In genomic region chr2:221844966-221845365, GRCh38 we compare ENCODE assay signal across 23 cellular contexts.
"Had no signal": no experiment of that assay in that cellular context is flagged by ENCODE, and none has a peak within 500 bp of the region (broad histone marks: within the 10 kb centered on the region; RNA-seq: fewer than 3 reads in every experiment).

No MANE protein-coding gene starts in this region.

- DNase-seq: activated B cell treated with CpG ODN at 0.5 μM for 24 hours; activated CD4-positive, alpha-beta memory T cell treated with anti-CD3 and anti-CD28 coated beads for 36 hours; activated CD4-positive, alpha-beta T cell treated with anti-CD3 and anti-CD28 coated beads for 48 hours; activated naive CD4-positive, alpha-beta T cell treated with anti-CD3 and anti-CD28 coated beads for 36 hours; activated naive CD8-positive, alpha-beta T cell treated with anti-CD3 and anti-CD28 coated beads, Interleukin-2, amount 10 ng/mL, durations not matched to agents 7 days and 5 days; activated T-cell treated with anti-CD3 and anti-CD28 coated beads, Interleukin-2, amount 50 U/mL, for 48 hours; amygdala; cerebellar nuclear complex; endodermal cell; foreskin keratinocyte; pancreas; psoas muscle; stimulated activated CD4-positive, alpha-beta T cell treated with anti-CD3 and anti-CD28 coated beads, Interleukin-4, amount 100 ng/mL, for 24 hours; stimulated activated naive CD4-positive, alpha-beta T cell treated with Interleukin-2 at 50 U/mL for 16 hours; T-helper 9 cell; upper lobe of left lung had no signal

- H3K27me3 ChIP-seq: foreskin keratinocyte, neutrophil, pancreas, right atrium auricular region, upper lobe of left lung had no signal

- H3K9me3 ChIP-seq: neutrophil, pancreas, psoas muscle, right atrium auricular region, thoracic aorta, upper lobe of left lung had no signal

- H3K27ac ChIP-seq: coronary artery, epithelial cell of prostate, foreskin keratinocyte, neutrophil, pancreas, psoas muscle, right atrium auricular region, thoracic aorta, upper lobe of left lung had no signal

- ATAC-seq: foreskin keratinocyte, left lobe of liver, pancreas, psoas muscle had no signal

- H3K4me1 ChIP-seq: foreskin keratinocyte, pancreas, psoas muscle, right atrium auricular region had no signal

- H3K4me3 ChIP-seq: coronary artery, lung, pancreas, psoas muscle, right atrium auricular region, thoracic aorta, upper lobe of left lung had no signal

- H3K36me3 ChIP-seq: neutrophil, pancreas, right atrium auricular region, thoracic aorta, upper lobe of left lung had no signal

- FAIRE-seq: pancreas had no signal
